In genomic region chr3:4716231-4716630, GRCh38 we compare ENCODE assay signal across 20 cellular contexts.
DNase-seq lines count a peak whose midpoint lies in the region; FAIRE-seq and TF ChIP-seq lines count a peak whose summit lies in the region.
"Had no signal": no experiment of that assay in that cellular context is flagged by ENCODE, and none has a peak within 500 bp of the region (broad histone marks: within the 10 kb centered on the region; RNA-seq: fewer than 3 reads in every experiment).

No MANE protein-coding gene starts in this region.

- CTCF ChIA-PET in MCF 10A (lab: Yijun Ruan, JAX), result interaction anchor here (0.5 to 2.6 kb wide), 6 partner anchors 154 to 342 kb away, joined by 3 to 11 read pairs (median 3); partner anchors contain the start of gene BHLHE40

- H3K36me3 ChIP-seq in breast epithelium, result no peaks in the 10 kb centered on the region
- H3K36me3 ChIP-seq in astrocyte (ENCODE audit: insufficient read depth, low read length), result no peaks in the 10 kb centered on the region
- H3K36me3 ChIP-seq in osteoblast (ENCODE audit: insufficient read depth, low read length), result no peaks in the 10 kb centered on the region
- peaks cover 25 to 36% (median 36%) of the 10 kb centered on the region in 3 donors for H3K36me3 ChIP-seq in tibial artery

- TF ChIP-seq CTCF in breast epithelium (IDR thresholded peaks at IDR 0.05) (no peak), MCF 10A (IDR thresholded peaks at IDR 0.05; ENCODE audit: unreplicated experiment) (no peak), astrocyte (IDR thresholded peaks at IDR 0.05; ENCODE audit: insufficient read depth, low read depth, low read length) (no peak), osteoblast (IDR thresholded peaks at IDR 0.05; ENCODE audit: extremely low read depth, low read depth, low read length) (no peak), tibial artery (IDR thresholded peaks at IDR 0.05) (no peak), GM13977 (IDR thresholded peaks at IDR 0.05; ENCODE audit: extremely low read depth, insufficient read depth, missing control alignments) (no peak)

- no TSS peak for BruUV-seq in MCF 10A (replicated peaks; lab: Mats Ljungman, UMichigan)

- H2AFZ ChIP-seq in astrocyte (ENCODE audit: low read depth, low read length), result no peak overlapping the region
- no peak overlapping the region for H2AFZ ChIP-seq in osteoblast (ENCODE audit: low read length)

- intact Hi-C loops in breast epithelium (cut with DNase I; ENCODE audit: low total_unique reads) (no loop called here), MCF 10A (cut with micrococcal nuclease) (no loop called here), tibial artery (cut with DNase I; ENCODE audit: low total_unique reads) (loop anchor here (5.0 kb wide), 1 partner anchor 271 kb away; no protein-coding TSS in a partner anchor)

- H3K4me2 ChIP-seq in astrocyte (ENCODE audit: low read length) (peak overlapping the region; percentile 60), osteoblast (ENCODE audit: insufficient read depth, low read length) (peak overlapping the region; percentile 50)

- no peaks in the 10 kb centered on the region for H4K20me1 ChIP-seq in astrocyte (ENCODE audit: insufficient read depth, low read length)
- H4K20me1 ChIP-seq in osteoblast (ENCODE audit: insufficient read depth, low read length), result no peaks in the 10 kb centered on the region

- H3K79me2 ChIP-seq in astrocyte (ENCODE audit: insufficient read depth, low read length), result no peaks in the 10 kb centered on the region
- no peaks in the 10 kb centered on the region for H3K79me2 ChIP-seq in osteoblast (ENCODE audit: insufficient read depth, low read length)

- H3K4me3 Mint-ChIP-seq in MCF 10A (ENCODE audit: unreplicated experiment) (no peak overlapping the region), astrocyte (ENCODE audit: unreplicated experiment) (no peak overlapping the region)
- H3K4me3 Mint-ChIP-seq in activated T-cell treated with anti-CD3 and anti-CD28 coated beads, Interleukin-2, amount 50 U/mL, for 24 hours, result no peak overlapping the region
- H3K4me3 Mint-ChIP-seq: CD4-positive, CD25-positive, alpha-beta regulatory T cell had no signal

- no peaks in the 10 kb centered on the region for H3K36me3 Mint-ChIP-seq in MCF 10A (ENCODE audit: insufficient read depth, unreplicated experiment)
- H3K36me3 Mint-ChIP-seq in astrocyte (ENCODE audit: low read depth, unreplicated experiment), result peaks cover 2% of the 10 kb centered on the region
- peaks cover 78% of the 10 kb centered on the region for H3K36me3 Mint-ChIP-seq in activated T-cell treated with anti-CD3 and anti-CD28 coated beads, Interleukin-2, amount 50 U/mL, for 24 hours (ENCODE audit: low read depth)

- FAIRE-seq in astrocyte (lab: Jason Lieb, UNC), result no peak
- FAIRE-seq: GM12878, H1, HepG2 had no signal

- H3K27me3 ChIP-seq in breast epithelium, result no peaks in the 10 kb centered on the region
- H3K27me3 ChIP-seq in astrocyte (ENCODE audit: insufficient read depth, low read length), result no peaks in the 10 kb centered on the region
- no peaks in the 10 kb centered on the region for H3K27me3 ChIP-seq in osteoblast (ENCODE audit: insufficient read depth, low read length)
- H3K27me3 ChIP-seq in tibial artery, result no peaks in the 10 kb centered on the region
- H3K27me3 ChIP-seq: BE2C had no signal

- peaks cover 22 to 24% of the 10 kb centered on the region in 2 donors for H3K4me1 ChIP-seq in breast epithelium
- peaks cover 38% of the 10 kb centered on the region for H3K4me1 ChIP-seq in astrocyte (ENCODE audit: insufficient read depth, low read length)
- H3K4me1 ChIP-seq in osteoblast (ENCODE audit: insufficient read depth, low read length), result peaks cover 38% of the 10 kb centered on the region
- H3K4me1 ChIP-seq in tibial artery, result peaks cover 0 to 57% (median 33%) of the 10 kb centered on the region in 4 donors
- H3K4me1 ChIP-seq: BE2C had no signal

- in situ Hi-C loops in GM13977 (cut with MboI; ENCODE audit: low pct_unique_long_range_greater_than_20kb, low sequenced_read_pairs, unreplicated experiment), result loop anchor here (10.0 kb wide), 2 partner anchors 259 to 339 kb away; partner anchors contain the start of gene BHLHE40

- POLR2A ChIA-PET in MCF 10A (lab: Yijun Ruan, JAX), result interaction anchor here (1.6 kb wide), 1 partner anchor 301 kb away, joined by 3 read pairs; no protein-coding TSS in a partner anchor

- H3K27ac Mint-ChIP-seq in MCF 10A (ENCODE audit: low read depth, unreplicated experiment), result no peak overlapping the region
- H3K27ac Mint-ChIP-seq in astrocyte (ENCODE audit: unreplicated experiment), result no peak overlapping the region
- no peak overlapping the region for H3K27ac Mint-ChIP-seq in activated T-cell treated with anti-CD3 and anti-CD28 coated beads, Interleukin-2, amount 50 U/mL, for 24 hours
- H3K27ac Mint-ChIP-seq: CD4-positive, CD25-positive, alpha-beta regulatory T cell had no signal

- no peaks in the 10 kb centered on the region for H3K9me3 Mint-ChIP-seq in MCF 10A (ENCODE audit: unreplicated experiment)
- H3K9me3 Mint-ChIP-seq in astrocyte (ENCODE audit: unreplicated experiment), result no peaks in the 10 kb centered on the region
- H3K9me3 Mint-ChIP-seq in activated T-cell treated with anti-CD3 and anti-CD28 coated beads, Interleukin-2, amount 50 U/mL, for 24 hours, result no peaks in the 10 kb centered on the region
- H3K9me3 Mint-ChIP-seq: CD4-positive, CD25-positive, alpha-beta regulatory T cell had no signal

- peak overlapping the region; percentile 56 for H3K9ac ChIP-seq in astrocyte (ENCODE audit: low read length)

- H3K4me3 ChIP-seq in breast epithelium, result no peak overlapping the region
- no peak overlapping the region for H3K4me3 ChIP-seq in astrocyte (ENCODE audit: insufficient read depth, low read depth, low read length)
- no peak overlapping the region for H3K4me3 ChIP-seq in osteoblast (ENCODE audit: insufficient read depth, low read length)
- H3K4me3 ChIP-seq in tibial artery, result no peak overlapping the region
- H3K4me3 ChIP-seq: GM12878 had no signal

- peaks cover 14% of the 10 kb centered on the region for H3K4me1 Mint-ChIP-seq in MCF 10A (ENCODE audit: insufficient read depth, unreplicated experiment)
- H3K4me1 Mint-ChIP-seq in astrocyte (ENCODE audit: low read depth, unreplicated experiment), result peaks cover 47% of the 10 kb centered on the region
- H3K4me1 Mint-ChIP-seq in activated T-cell treated with anti-CD3 and anti-CD28 coated beads, Interleukin-2, amount 50 U/mL, for 24 hours (ENCODE audit: low read depth), result peaks cover 11% of the 10 kb centered on the region

- no peak for DNase-seq in breast epithelium (ENCODE audit: low spot score in 2 of 2)
- no peak for DNase-seq in MCF 10A (ENCODE audit: unreplicated experiment)
- no peak for DNase-seq in astrocyte (ENCODE audit: low read depth)
- no peak for DNase-seq in osteoblast (ENCODE audit: insufficient read length, low spot score, missing footprints)
- DNase-seq in tibial artery, result no peak
- DNase-seq in NCI-H1048 (lab: John Stamatoyannopoulos, UW), result no peak
- DNase-seq in activated T-cell treated with anti-CD3 and anti-CD28 coated beads, Interleukin-2, amount 50 U/mL, for 24 hours, result no peak
- DNase-seq in GM13977 (ENCODE audit: low spot score), result no peak
- DNase-seq: 8988T; BE2C; Calu3; CD4-positive, CD25-positive, alpha-beta regulatory T cell; KBM-7; NCI-H1694 treated with DMSO at 0.1 percent for 48 hours; NCI-H510A; NCI-H774; SHP77 had no signal

- H3K9me3 ChIP-seq in breast epithelium (no peaks in the 10 kb centered on the region), astrocyte (ENCODE audit: insufficient read depth, low read depth, low read length) (no peaks in the 10 kb centered on the region), osteoblast (ENCODE audit: low read depth, low read length) (no peaks in the 10 kb centered on the region), tibial artery (no peaks in the 10 kb centered on the region)
- H3K9me3 ChIP-seq: BE2C had no signal

- peak overlapping the region; percentile 67 to 89 for H3K27ac ChIP-seq in breast epithelium
- H3K27ac ChIP-seq in astrocyte (ENCODE audit: low read depth, low read length), result peak overlapping the region; percentile 74
- H3K27ac ChIP-seq in osteoblast (ENCODE audit: low read depth, low read length), result peak overlapping the region; percentile 84
- peak overlapping the region; percentile 71 to 79 for H3K27ac ChIP-seq in tibial artery

- no peaks in the 10 kb centered on the region for H3K27me3 Mint-ChIP-seq in MCF 10A (ENCODE audit: insufficient read depth, unreplicated experiment)
- no peaks in the 10 kb centered on the region for H3K27me3 Mint-ChIP-seq in astrocyte (ENCODE audit: low read depth, unreplicated experiment)
- H3K27me3 Mint-ChIP-seq in activated T-cell treated with anti-CD3 and anti-CD28 coated beads, Interleukin-2, amount 50 U/mL, for 24 hours, result no peaks in the 10 kb centered on the region
- H3K27me3 Mint-ChIP-seq: CD4-positive, CD25-positive, alpha-beta regulatory T cell had no signal

- no peak for TF ChIP-seq POLR2A in breast epithelium (IDR thresholded peaks at IDR 0.05)
